Comparison of ENCODE assay signal across 10 cellular contexts in genomic region chr11:118532091-118532490, GRCh38. TPM values are rescaled to one million over a fixed set of nuclear protein-coding genes. Genes with fewer than 3 reads are reported as not detected.
A peak's percentile ranks its signal among the peaks of the same experiment; 100 is the strongest.
DNase-seq lines count a peak whose midpoint lies in the region; ATAC-seq, FAIRE-seq and TF ChIP-seq lines count a peak whose summit lies in the region.
"Had no signal": no experiment of that assay in that cellular context is flagged by ENCODE, and none has a peak within 500 bp of the region (broad histone marks: within the 10 kb centered on the region; RNA-seq: fewer than 3 reads in every experiment).

No MANE protein-coding gene starts in this region.

- H2AFZ ChIP-seq in keratinocyte (ENCODE audit: control insufficient read depth, low read length) = no peak overlapping the region

- no peak overlapping the region for H3K9ac ChIP-seq in keratinocyte (ENCODE audit: control insufficient read depth, extremely low read depth, insufficient read depth, low read length)

- dilution Hi-C loops in keratinocyte (cut with MboI; ENCODE audit: extremely low pct_ligation_motif_present, low sequenced_read_pairs) = no loop called here

- peak overlapping the region; percentile 78 for H3K27ac Mint-ChIP-seq in T-helper 2 cell treated with Interferon-gamma antibody and Interleukin-4, amounts not matched to agents 5 μg/mL and 100 μg/mL, for 36 hours
- no peak overlapping the region for H3K27ac Mint-ChIP-seq in activated T-helper 17 cell treated with anti-CD3 and anti-CD28 coated beads, Interleukin-2, amount 50 U/mL, for 72 hours
- H3K27ac Mint-ChIP-seq in stimulated activated effector memory CD8-positive, alpha-beta T cell treated with anti-CD3 and anti-CD28 coated beads, Interleukin-12 subunit alpha, Interleukin-12 subunit beta, amount 100 ng/mL, for 72 hours = peak overlapping the region; percentile 71

- H3K4me1 Mint-ChIP-seq in T-helper 2 cell treated with Interferon-gamma antibody and Interleukin-4, amounts not matched to agents 5 μg/mL and 100 μg/mL, for 36 hours (ENCODE audit: low read depth) = peaks cover 17% of the 10 kb centered on the region
- H3K4me1 Mint-ChIP-seq in activated T-helper 17 cell treated with anti-CD3 and anti-CD28 coated beads, Interleukin-2, amount 50 U/mL, for 72 hours = peaks cover 14% of the 10 kb centered on the region
- peaks cover 31% of the 10 kb centered on the region for H3K4me1 Mint-ChIP-seq in stimulated activated effector memory CD8-positive, alpha-beta T cell treated with anti-CD3 and anti-CD28 coated beads, Interleukin-12 subunit alpha, Interleukin-12 subunit beta, amount 100 ng/mL, for 72 hours

- peak overlapping the region in 2 of 3 experiments; percentile 64 to 74 for H3K4me3 ChIP-seq in keratinocyte (ENCODE audit: control insufficient read depth in 2 of 3, extremely low read depth in 1 of 3, insufficient read depth in 2 of 3, low read depth in 1 of 3, low read length in 3 of 3)
- H3K4me3 ChIP-seq: A549 had no signal

- no peak for DNase-seq in T-helper 2 cell treated with Interferon-gamma antibody and Interleukin-4, amounts not matched to agents 5 μg/mL and 100 μg/mL, for 36 hours (ENCODE audit: low spot score)
- no peak for DNase-seq in T-helper 2 cell
- DNase-seq in keratinocyte (ENCODE audit: low read depth, low spot score) = no peak
- DNase-seq in stimulated activated effector memory CD8-positive, alpha-beta T cell treated with anti-CD3 and anti-CD28 coated beads, Interleukin-12 subunit alpha, Interleukin-12 subunit beta, amount 100 ng/mL, for 72 hours (ENCODE audit: low spot score in 2 of 2) = no peak
- DNase-seq in NCI-H2081 (lab: John Stamatoyannopoulos, UW) = no peak
- DNase-seq in NCI-H510A treated with DMSO at 0.1 percent for 48 hours (lab: John Stamatoyannopoulos, UW) = no peak

- H3K9me1 ChIP-seq in keratinocyte (ENCODE audit: control insufficient read depth, extremely low read depth, insufficient read depth, low read length) = no peaks in the 10 kb centered on the region

- no peaks in the 10 kb centered on the region for H3K27me3 Mint-ChIP-seq in T-helper 2 cell treated with Interferon-gamma antibody and Interleukin-4, amounts not matched to agents 5 μg/mL and 100 μg/mL, for 36 hours (ENCODE audit: low read depth)
- no peaks in the 10 kb centered on the region for H3K27me3 Mint-ChIP-seq in activated T-helper 17 cell treated with anti-CD3 and anti-CD28 coated beads, Interleukin-2, amount 50 U/mL, for 72 hours

- TF ChIP-seq CTCF in keratinocyte (optimal IDR thresholded peaks at IDR 0.05 in 1 of 3, IDR thresholded peaks at IDR 0.05 in 1 of 3, conservative IDR thresholded peaks at IDR 0.05 in 1 of 3; ENCODE audit: extremely low read depth in 1 of 3, insufficient read depth in 2 of 3, low read length in 3 of 3) = no peak

- no peaks in the 10 kb centered on the region for H3K79me2 ChIP-seq in keratinocyte (ENCODE audit: control insufficient read depth, insufficient read depth, low read length)

- no peak for ATAC-seq in activated T-helper 17 cell treated with anti-CD3 and anti-CD28 coated beads, Interleukin-2, amount 50 U/mL, for 72 hours (replicated peaks)
- ATAC-seq in stimulated activated effector memory CD8-positive, alpha-beta T cell treated with anti-CD3 and anti-CD28 coated beads, Interleukin-12 subunit alpha, Interleukin-12 subunit beta, amount 100 ng/mL, for 72 hours = no peak
- ATAC-seq in HG03135 (IDR thresholded peaks at IDR 0.05; ENCODE audit: unreplicated experiment) = no peak

- H3K27ac ChIP-seq in keratinocyte (ENCODE audit: control insufficient read depth, insufficient read depth, low read length) = no peak overlapping the region
- H3K27ac ChIP-seq: A549 had no signal

- H3K9me3 ChIP-seq in keratinocyte (ENCODE audit: control insufficient read depth, low read depth, low read length) = no peaks in the 10 kb centered on the region
- H3K9me3 ChIP-seq: A549 had no signal

- H3K36me3 ChIP-seq in keratinocyte (ENCODE audit: control insufficient read depth in 2 of 2, extremely low read depth in 1 of 2, insufficient read depth in 2 of 2, low read length in 2 of 2) = peaks cover 3 to 8% of the 10 kb centered on the region in 2 experiments

- no peaks in the 10 kb centered on the region for H3K27me3 ChIP-seq in keratinocyte (ENCODE audit: control insufficient read depth, extremely low read depth, insufficient read depth, low read length)

- H3K9me3 Mint-ChIP-seq in T-helper 2 cell treated with Interferon-gamma antibody and Interleukin-4, amounts not matched to agents 5 μg/mL and 100 μg/mL, for 36 hours = no peaks in the 10 kb centered on the region
- H3K9me3 Mint-ChIP-seq in activated T-helper 17 cell treated with anti-CD3 and anti-CD28 coated beads, Interleukin-2, amount 50 U/mL, for 72 hours = no peaks in the 10 kb centered on the region
- H3K9me3 Mint-ChIP-seq in stimulated activated effector memory CD8-positive, alpha-beta T cell treated with anti-CD3 and anti-CD28 coated beads, Interleukin-12 subunit alpha, Interleukin-12 subunit beta, amount 100 ng/mL, for 72 hours = no peaks in the 10 kb centered on the region

- peak overlapping the region; percentile 61 for H3K4me2 ChIP-seq in keratinocyte (ENCODE audit: control insufficient read depth, extremely low read depth, insufficient read depth, low read depth, low read length)

- peak overlapping the region; percentile 86 for H3K4me3 Mint-ChIP-seq in T-helper 2 cell treated with Interferon-gamma antibody and Interleukin-4, amounts not matched to agents 5 μg/mL and 100 μg/mL, for 36 hours
- peak overlapping the region; percentile 76 for H3K4me3 Mint-ChIP-seq in activated T-helper 17 cell treated with anti-CD3 and anti-CD28 coated beads, Interleukin-2, amount 50 U/mL, for 72 hours
- H3K4me3 Mint-ChIP-seq in stimulated activated effector memory CD8-positive, alpha-beta T cell treated with anti-CD3 and anti-CD28 coated beads, Interleukin-12 subunit alpha, Interleukin-12 subunit beta, amount 100 ng/mL, for 72 hours = peak overlapping the region; percentile 81

- H4K20me1 ChIP-seq in keratinocyte (ENCODE audit: control insufficient read depth, extremely low read depth, insufficient read depth, low read length) = no peaks in the 10 kb centered on the region

- peaks cover 2% of the 10 kb centered on the region for H3K4me1 ChIP-seq in keratinocyte (ENCODE audit: control insufficient read depth, extremely low read depth, insufficient read depth, low read length)
- H3K4me1 ChIP-seq: A549 had no signal

- H3K36me3 Mint-ChIP-seq in T-helper 2 cell treated with Interferon-gamma antibody and Interleukin-4, amounts not matched to agents 5 μg/mL and 100 μg/mL, for 36 hours (ENCODE audit: low read depth) = no peaks in the 10 kb centered on the region
- H3K36me3 Mint-ChIP-seq in activated T-helper 17 cell treated with anti-CD3 and anti-CD28 coated beads, Interleukin-2, amount 50 U/mL, for 72 hours (ENCODE audit: low read depth) = no peaks in the 10 kb centered on the region
- peaks cover 29% of the 10 kb centered on the region for H3K36me3 Mint-ChIP-seq in stimulated activated effector memory CD8-positive, alpha-beta T cell treated with anti-CD3 and anti-CD28 coated beads, Interleukin-12 subunit alpha, Interleukin-12 subunit beta, amount 100 ng/mL, for 72 hours

- FAIRE-seq in keratinocyte (lab: Jason Lieb, UNC) = no peak
- FAIRE-seq: A549, H54 had no signal

RNA-seq across cellular contexts. Expression of gene TMEM25, which starts 1.1 kb away (rescaled TPM):
- total RNA-seq in activated T-helper 17 cell treated with anti-CD3 and anti-CD28 coated beads, Interleukin-2, amount 50 U/mL, for 72 hours = 10 to 100 TPM in 1 of 2 donors, 1 to 10 TPM in 1; 8.2 to 14.9 TPM
- polyA plus RNA-seq in keratinocyte = 12.9 to 21.1 TPM (median 17.4 TPM) in 3 replicates
- 4.2 TPM for polyA plus RNA-seq in keratinocyte (2011; ENCODE audit: low read depth)
- 15.2 and 25.4 TPM in 2 replicates for polyA plus RNA-seq in keratinocyte (2011; cell fraction: cytosol; rRNA removed)
- 30.0 and 40.9 TPM in 2 replicates for polyA plus RNA-seq in keratinocyte (2011; cell fraction: nucleus; rRNA removed)
- polyA plus RNA-seq in keratinocyte (2012; ENCODE audit: low replicate concordance) = 5.6 and 16.2 TPM in 2 replicates
- 22.4 to 65.0 TPM (median 24.4 TPM) in 3 replicates for polyA minus RNA-seq in keratinocyte
- polyA minus RNA-seq in keratinocyte (2011; cell fraction: cytosol; rRNA and poly(A)+ RNA removed) = 27.6 TPM
- polyA minus RNA-seq in keratinocyte (2011; cell fraction: nucleus; rRNA and poly(A)+ RNA removed) = 19.2 and 26.1 TPM in 2 replicates

RNA-seq across cellular contexts. Expression of gene TTC36, which starts 4.8 kb away (rescaled TPM):
- total RNA-seq in activated T-helper 17 cell treated with anti-CD3 and anti-CD28 coated beads, Interleukin-2, amount 50 U/mL, for 72 hours = 1 to 10 TPM in 1 of 2 donors, under 1 TPM in 1; 0.29 to 1.2 TPM
- polyA plus RNA-seq in keratinocyte = 0.12 TPM in 1 of 3 replicates, not detected in the others
- 0.36 TPM for polyA plus RNA-seq in keratinocyte (2011; ENCODE audit: low read depth)
- not detected in 2 replicates for polyA plus RNA-seq in keratinocyte (2011; cell fraction: cytosol; rRNA removed)
- polyA plus RNA-seq in keratinocyte (2011; cell fraction: nucleus; rRNA removed) = not detected in 2 replicates
- not detected in 2 replicates for polyA plus RNA-seq in keratinocyte (2012; ENCODE audit: low replicate concordance)
- not detected in 3 replicates for polyA minus RNA-seq in keratinocyte
- polyA minus RNA-seq in keratinocyte (2011; cell fraction: cytosol; rRNA and poly(A)+ RNA removed) = not detected
- 1.5 TPM in 1 of 2 replicates, not detected in the other for polyA minus RNA-seq in keratinocyte (2011; cell fraction: nucleus; rRNA and poly(A)+ RNA removed)
- polyA plus RNA-seq: A549 had no signal

RNA-seq across cellular contexts. Expression of gene IFT46, which starts 33.6 kb away (rescaled TPM):
- 1 to 10 TPM; 7.0 to 7.5 TPM for total RNA-seq in activated T-helper 17 cell treated with anti-CD3 and anti-CD28 coated beads, Interleukin-2, amount 50 U/mL, for 72 hours
- 31.2 to 34.9 TPM (median 32.9 TPM) in 3 replicates for polyA plus RNA-seq in keratinocyte
- 27.7 TPM for polyA plus RNA-seq in keratinocyte (2011; ENCODE audit: low read depth)
- polyA plus RNA-seq in keratinocyte (2011; cell fraction: cytosol; rRNA removed) = 27.1 and 43.5 TPM in 2 replicates
- 36.1 and 37.4 TPM in 2 replicates for polyA plus RNA-seq in keratinocyte (2011; cell fraction: nucleus; rRNA removed)
- polyA plus RNA-seq in keratinocyte (2012; ENCODE audit: low replicate concordance) = 14.1 and 17.4 TPM in 2 replicates
- polyA minus RNA-seq in keratinocyte = 24.6 to 32.6 TPM (median 29.2 TPM) in 3 replicates
- polyA minus RNA-seq in keratinocyte (2011; cell fraction: cytosol; rRNA and poly(A)+ RNA removed) = 16.7 TPM
- 7.8 and 13.3 TPM in 2 replicates for polyA minus RNA-seq in keratinocyte (2011; cell fraction: nucleus; rRNA and poly(A)+ RNA removed)

RNA-seq across cellular contexts. Expression of gene ARCN1, which starts 40.1 kb away (rescaled TPM):
- total RNA-seq in activated T-helper 17 cell treated with anti-CD3 and anti-CD28 coated beads, Interleukin-2, amount 50 U/mL, for 72 hours = 100 to 1,000 TPM; 143 to 155 TPM
- 121 to 216 TPM (median 150 TPM) in 3 replicates for polyA plus RNA-seq in keratinocyte
- 77.9 TPM for polyA plus RNA-seq in keratinocyte (2011; ENCODE audit: low read depth)
- polyA plus RNA-seq in keratinocyte (2011; cell fraction: cytosol; rRNA removed) = 127 and 260 TPM in 2 replicates
- polyA plus RNA-seq in keratinocyte (2011; cell fraction: nucleus; rRNA removed) = 159 and 176 TPM in 2 replicates
- polyA plus RNA-seq in keratinocyte (2012; ENCODE audit: low replicate concordance) = 65.9 and 120 TPM in 2 replicates
- polyA minus RNA-seq in keratinocyte = 63.8 to 140 TPM (median 118 TPM) in 3 replicates
- 101 TPM for polyA minus RNA-seq in keratinocyte (2011; cell fraction: cytosol; rRNA and poly(A)+ RNA removed)
- 49.7 and 81.6 TPM in 2 replicates for polyA minus RNA-seq in keratinocyte (2011; cell fraction: nucleus; rRNA and poly(A)+ RNA removed)
